Comparison of ENCODE assay signal across 1 cellular context in the genomic region with DNA sequence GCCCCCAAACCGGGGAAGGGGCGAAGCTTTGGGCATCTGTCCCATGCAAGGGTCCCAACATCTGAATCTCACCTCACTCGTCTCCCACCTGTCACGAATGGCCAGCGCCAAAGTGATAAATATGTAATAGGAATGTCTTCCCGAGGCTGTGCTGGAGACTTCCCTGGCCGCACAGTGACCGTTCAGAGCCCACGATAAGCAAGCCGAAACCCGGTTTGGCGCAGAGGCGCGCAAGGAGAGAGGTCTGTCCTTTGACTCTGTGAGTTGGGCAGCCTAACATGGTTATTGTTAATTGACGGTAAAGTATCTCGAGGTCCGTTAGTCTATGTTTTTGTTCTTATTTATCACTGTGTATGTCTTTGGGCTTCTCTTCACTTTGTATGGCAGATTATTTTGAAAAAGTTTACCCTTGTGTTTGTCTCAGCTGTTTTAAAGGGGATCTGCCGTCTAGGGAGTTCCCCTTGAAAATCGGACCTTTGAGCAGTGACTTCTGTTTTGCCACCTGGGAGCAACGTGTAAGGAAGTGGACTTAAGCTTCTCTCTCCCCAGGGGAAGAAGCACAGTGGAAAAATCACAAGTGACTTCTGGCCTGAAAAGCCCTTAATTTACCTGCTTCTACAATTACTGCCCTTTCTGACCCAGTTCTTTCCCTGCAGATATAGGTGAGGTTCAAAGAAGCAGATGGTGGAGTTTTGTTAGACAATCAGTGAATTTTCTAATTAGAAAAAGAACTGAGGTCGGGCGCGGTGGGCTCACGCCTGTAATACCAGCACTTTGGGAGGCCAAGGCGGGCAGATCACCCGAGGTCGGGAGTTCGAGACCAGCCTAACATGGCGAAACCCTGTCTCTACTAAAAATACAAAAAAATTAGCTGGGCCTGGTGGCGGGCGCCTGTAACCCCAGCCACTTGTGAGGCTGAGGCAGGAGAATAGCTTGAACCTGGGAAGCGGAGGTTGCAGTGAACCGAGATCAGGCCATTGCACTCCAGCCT.
TF ChIP-seq lines count a peak whose summit lies in the region.

No MANE protein-coding gene starts in this region.

TF ChIP-seq in HCT116, 20 proteins besides CTCF, POLR2A, EP300 and RAD21 (continued from another document):
- TF ChIP-seq YY1 (IDR thresholded peaks at IDR 0.05; ENCODE audit: extremely low read depth, insufficient replicate concordance, low read depth, low read length) (no peak), ZNF274 (IDR thresholded peaks at IDR 0.05; ENCODE audit: low read depth, low read length) (no peak), CEBPB (IDR thresholded peaks at IDR 0.05; ENCODE audit: low read depth) (no peak), SRF (IDR thresholded peaks at IDR 0.05; ENCODE audit: low read depth) (no peak), ZFX (IDR thresholded peaks at IDR 0.05) (no peak), POLR2AphosphoS5 (IDR thresholded peaks at IDR 0.05; ENCODE audit: low read depth, low read length) (no peak), ELF1 (IDR thresholded peaks at IDR 0.05; ENCODE audit: borderline replicate concordance, low read depth) (no peak)
- TF ChIP-seq, protein P1, sequence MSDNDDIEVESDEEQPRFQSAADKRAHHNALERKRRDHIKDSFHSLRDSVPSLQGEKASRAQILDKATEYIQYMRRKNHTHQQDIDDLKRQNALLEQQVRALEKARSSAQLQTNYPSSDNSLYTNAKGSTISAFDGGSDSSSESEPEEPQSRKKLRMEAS (IDR thresholded peaks at IDR 0.05) = no peak; the same call in 1 of the 2 replicates
- TF ChIP-seq, protein P2, sequence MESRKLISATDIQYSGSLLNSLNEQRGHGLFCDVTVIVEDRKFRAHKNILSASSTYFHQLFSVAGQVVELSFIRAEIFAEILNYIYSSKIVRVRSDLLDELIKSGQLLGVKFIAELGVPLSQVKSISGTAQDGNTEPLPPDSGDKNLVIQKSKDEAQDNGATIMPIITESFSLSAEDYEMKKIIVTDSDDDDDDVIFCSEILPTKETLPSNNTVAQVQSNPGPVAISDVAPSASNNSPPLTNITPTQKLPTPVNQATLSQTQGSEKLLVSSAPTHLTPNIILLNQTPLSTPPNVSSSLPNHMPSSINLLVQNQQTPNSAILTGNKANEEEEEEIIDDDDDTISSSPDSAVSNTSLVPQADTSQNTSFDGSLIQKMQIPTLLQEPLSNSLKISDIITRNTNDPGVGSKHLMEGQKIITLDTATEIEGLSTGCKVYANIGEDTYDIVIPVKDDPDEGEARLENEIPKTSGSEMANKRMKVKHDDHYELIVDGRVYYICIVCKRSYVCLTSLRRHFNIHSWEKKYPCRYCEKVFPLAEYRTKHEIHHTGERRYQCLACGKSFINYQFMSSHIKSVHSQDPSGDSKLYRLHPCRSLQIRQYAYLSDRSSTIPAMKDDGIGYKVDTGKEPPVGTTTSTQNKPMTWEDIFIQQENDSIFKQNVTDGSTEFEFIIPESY (IDR thresholded peaks at IDR 0.05; ENCODE audit: extremely low read depth, insufficient replicate concordance, low read length) = no peak
- TF ChIP-seq, protein P3, sequence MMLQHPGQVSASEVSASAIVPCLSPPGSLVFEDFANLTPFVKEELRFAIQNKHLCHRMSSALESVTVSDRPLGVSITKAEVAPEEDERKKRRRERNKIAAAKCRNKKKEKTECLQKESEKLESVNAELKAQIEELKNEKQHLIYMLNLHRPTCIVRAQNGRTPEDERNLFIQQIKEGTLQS (IDR thresholded peaks at IDR 0.05) = no peak
